ENCODE assay signal across 8 cellular contexts in the genomic region with DNA sequence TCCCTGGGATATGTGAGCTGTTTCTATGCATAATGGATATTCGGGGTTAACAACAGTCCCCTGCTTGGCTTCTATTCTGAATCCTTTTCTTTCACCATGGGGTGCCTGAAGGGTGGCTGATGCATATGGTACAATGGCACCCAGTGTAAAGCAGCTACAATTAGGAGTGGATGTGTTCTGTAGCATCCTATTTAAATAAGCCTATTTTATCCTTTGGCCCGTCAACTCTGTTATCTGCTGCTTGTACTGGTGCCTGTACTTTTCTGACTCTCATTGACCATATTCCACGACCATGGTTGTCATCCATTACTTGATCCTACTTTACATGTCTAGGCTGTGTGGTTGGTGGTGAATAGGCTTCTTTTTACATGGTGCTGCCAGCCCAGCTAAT. TPM values are rescaled to one million over a fixed set of nuclear protein-coding genes. Genes with fewer than 3 reads are reported as not detected.
DNase-seq lines count a peak whose midpoint lies in the region; ATAC-seq and TF ChIP-seq lines count a peak whose summit lies in the region.

No MANE protein-coding gene starts in this region.

- peaks cover 7% of the 10 kb centered on the region for H3K4me1 Mint-ChIP-seq in Calu3 (ENCODE audit: low read depth, unreplicated experiment)

- no peaks in the 10 kb centered on the region for H3K27me3 Mint-ChIP-seq in Calu3 (ENCODE audit: unreplicated experiment)

- H3K9ac ChIP-seq in PC-3 (ENCODE audit: low read length) (peak overlapping the region; percentile 93), parathyroid adenoma (no peak overlapping the region)

- H3K4me2 ChIP-seq in PC-3 (ENCODE audit: low read length) (peak overlapping the region; percentile 98), parathyroid adenoma (ENCODE audit: low read length) (peak overlapping the region; percentile 66)

- TF ChIP-seq CTCF in Calu3 (IDR thresholded peaks at IDR 0.05; ENCODE audit: unreplicated experiment) (no peak), PC-3 (conservative IDR thresholded peaks at IDR 0.05; ENCODE audit: low read depth, low read length) (no peak), parathyroid adenoma (IDR thresholded peaks at IDR 0.05) (no peak)

- H3K9me2 ChIP-seq in PC-3 (replicated peaks; ENCODE audit: low read length): no peaks in the 10 kb centered on the region

- intact Hi-C loops in Calu3 (cut with micrococcal nuclease; ENCODE audit: unreplicated experiment) (no loop called here), PC-3 (cut with micrococcal nuclease) (no loop called here), posterior vena cava (cut with DNase I) (loop anchor here in 1 of 2 donors (10.0 kb wide), 1 partner anchor 64 kb away; no protein-coding TSS in a partner anchor)

- BruUV-seq in Calu3 (replicated peaks; lab: Mats Ljungman, UMichigan) (no TSS peak), PC-3 (replicated peaks; lab: Mats Ljungman, UMichigan) (TSS peak; percentile 34)

- H3K4me1 ChIP-seq in PC-3 (ENCODE audit: insufficient read depth, low read length) (peaks cover 34% of the 10 kb centered on the region), esophagus (ENCODE audit: control insufficient read depth in 2 of 2, insufficient read depth in 2 of 2, low read length in 1 of 2) (peaks cover 0 to 7% of the 10 kb centered on the region in 2 donors), parathyroid adenoma (peaks cover 4% of the 10 kb centered on the region)

- H3K79me2 ChIP-seq in PC-3 (ENCODE audit: low read length) (peaks cover 84% of the 10 kb centered on the region), parathyroid adenoma (peaks cover 13% of the 10 kb centered on the region)

- WGBS in esophagus, 2 donors: 69 to 74% methylated on average over 3 of the region's 3 CpGs

- DNase-seq in Calu3: no peak
- DNase-seq in PC-3: no peak
- no peak for DNase-seq in anterior cingulate cortex (lab: John Stamatoyannopoulos, UW)
- no peak for DNase-seq in posterior vena cava (ENCODE audit: low spot score)
- no peak for DNase-seq in activated effector memory CD4-positive, alpha-beta T cell treated with Interleukin-2 at 50 U/mL for 16 hours

- H3K4me3 ChIP-seq in PC-3 (ENCODE audit: low read length) (peak overlapping the region; percentile 94), esophagus (ENCODE audit: low read depth in 1 of 2, low read length in 2 of 2) (peak overlapping the region; percentile 67 to 80), parathyroid adenoma (ENCODE audit: low read depth, low read length) (peak overlapping the region; percentile 81)

- H3F3A ChIP-seq in PC-3 (ENCODE audit: low read length, unreplicated experiment): no peaks in the 10 kb centered on the region

- H3K27ac ChIP-seq in PC-3 (ENCODE audit: low read length) (no peak overlapping the region), esophagus (ENCODE audit: low read depth in 2 of 2, low read length in 1 of 2) (no peak overlapping the region), parathyroid adenoma (no peak overlapping the region)

- H3K9me3 ChIP-seq in PC-3 (ENCODE audit: low read length) (no peaks in the 10 kb centered on the region), esophagus (ENCODE audit: control insufficient read depth in 2 of 2, insufficient read depth in 1 of 2, low read depth in 1 of 2, low read length in 1 of 2) (peaks cover 0 to 9% of the 10 kb centered on the region in 2 donors), parathyroid adenoma (ENCODE audit: control insufficient read depth, low read length) (peaks cover 23% of the 10 kb centered on the region)

- POLR2A ChIA-PET in PC-3 (lab: Charles Lee; ENCODE audit: unreplicated experiment): interaction anchor here (0.6 kb wide), 1 partner anchor 320 kb away, joined by 3 read pairs; no protein-coding TSS in a partner anchor

- H3K27ac Mint-ChIP-seq in Calu3 (ENCODE audit: unreplicated experiment): peak overlapping the region; percentile 54

- H3K36me3 Mint-ChIP-seq in Calu3 (ENCODE audit: insufficient read depth, unreplicated experiment): peaks cover 81% of the 10 kb centered on the region

- H3K9me3 Mint-ChIP-seq in Calu3 (ENCODE audit: low read depth, unreplicated experiment): peaks cover 6% of the 10 kb centered on the region

- H2AFZ ChIP-seq in PC-3 (ENCODE audit: low read length) (no peak overlapping the region), parathyroid adenoma (no peak overlapping the region)

- ATAC-seq in PC-3 (no peak), HG02642 (IDR thresholded peaks at IDR 0.05; ENCODE audit: poor library complexity, unreplicated experiment) (no peak)

- CTCF ChIA-PET in Calu3 (lab: Charles Lee): interaction anchor here (1.4 kb wide), 1 partner anchor 85 kb away, joined by 4 read pairs; no protein-coding TSS in a partner anchor
- CTCF ChIA-PET in PC-3 (lab: Charles Lee): no interaction called here

- H3K27me3 ChIP-seq in PC-3 (ENCODE audit: low read length) (no peaks in the 10 kb centered on the region), esophagus (ENCODE audit: control insufficient read depth in 1 of 2, insufficient read depth in 2 of 2, low read length in 2 of 2) (no peaks in the 10 kb centered on the region), parathyroid adenoma (ENCODE audit: control insufficient read depth, insufficient read depth, low read length) (no peaks in the 10 kb centered on the region)

- H3K36me3 ChIP-seq in PC-3 (ENCODE audit: low read depth, low read length) (peaks cover 48% of the 10 kb centered on the region), esophagus (ENCODE audit: control insufficient read depth in 2 of 2, insufficient read depth in 2 of 2, low read length in 1 of 2) (peaks cover 8 to 18% of the 10 kb centered on the region in 2 donors), parathyroid adenoma (ENCODE audit: control insufficient read depth, insufficient read depth, low read length) (peaks cover 12% of the 10 kb centered on the region)

- H4K20me1 ChIP-seq in PC-3 (ENCODE audit: low read length): peaks cover 30% of the 10 kb centered on the region

- H3K4me3 Mint-ChIP-seq in Calu3 (ENCODE audit: low read depth, unreplicated experiment): peak overlapping the region; percentile 96

RNA-seq across cellular contexts. Expression of a gene that starts 1.3 kb away (rescaled TPM):
- total RNA-seq in Calu3 (2022): 122 and 125 TPM in 2 replicates
- 35.1 and 44.1 TPM in 2 replicates for total RNA-seq in PC-3 (2014; rRNA removed)
- polyA plus RNA-seq in esophagus: 10 to 100 TPM; 24.7 to 25.6 TPM
- total RNA-seq in posterior vena cava: 10 to 100 TPM; 61.7 to 65.8 TPM

RNA-seq across cellular contexts. Expression of a gene that starts 1.8 kb away (rescaled TPM):
- total RNA-seq in Calu3 (2022): 37.0 and 38.8 TPM in 2 replicates
- 12.0 and 29.9 TPM in 2 replicates for total RNA-seq in PC-3 (2014; rRNA removed)
- 10 to 100 TPM in 1 of 2 donors, 1 to 10 TPM in 1; 8.4 to 19.3 TPM for polyA plus RNA-seq in esophagus
- 10 to 100 TPM; 23.8 to 27.5 TPM for total RNA-seq in posterior vena cava
